8 cellular contexts compared by ENCODE assay signal in genomic region chr12:40107803-40108620, GRCh38. TPM values are rescaled to one million over a fixed set of nuclear protein-coding genes. Genes with fewer than 3 reads are reported as not detected.
DNase-seq lines count a peak whose midpoint lies in the region; ATAC-seq and TF ChIP-seq lines count a peak whose summit lies in the region.

No MANE protein-coding gene starts in this region.

- H3K27ac Mint-ChIP-seq in glutamatergic neuron (ENCODE audit: unreplicated experiment): no peak overlapping the region

- TF ChIP-seq CTCF in glutamatergic neuron (IDR thresholded peaks at IDR 0.05; ENCODE audit: partially characterized antibody, unreplicated experiment) (peak; percentile 60), suprapubic skin (IDR thresholded peaks at IDR 0.05) (no peak)

- H3K36me3 Mint-ChIP-seq in glutamatergic neuron (ENCODE audit: unreplicated experiment): no peaks in the 10 kb centered on the region

- no peak overlapping the region for H3K4me3 Mint-ChIP-seq in glutamatergic neuron (ENCODE audit: unreplicated experiment)

- H3K9me3 Mint-ChIP-seq in glutamatergic neuron (ENCODE audit: unreplicated experiment): peaks cover 11% of the 10 kb centered on the region

- TF ChIP-seq EP300 in suprapubic skin (IDR thresholded peaks at IDR 0.05): no peak

- peaks cover 6% of the 10 kb centered on the region for H3K4me1 Mint-ChIP-seq in glutamatergic neuron (ENCODE audit: low read depth, unreplicated experiment)

- no peaks in the 10 kb centered on the region for H3K9me3 ChIP-seq in suprapubic skin

- intact Hi-C loops in Right ventricle myocardium superior (cut with DNase I) (loop anchor here (2.0 to 5.0 kb wide), 2 partner anchors 97 to 341 kb away; no protein-coding TSS in a partner anchor), left ventricle myocardium superior (cut with micrococcal nuclease) (loop anchor here (1.0 to 5.0 kb wide), 2 partner anchors 97 to 346 kb away; no protein-coding TSS in a partner anchor)

- peaks cover 3% of the 10 kb centered on the region for H3K27me3 ChIP-seq in suprapubic skin

- H3K27ac ChIP-seq in suprapubic skin: no peak overlapping the region

- no peak for ATAC-seq in Right ventricle myocardium superior (ENCODE audit: poor library complexity)
- ATAC-seq in left ventricle myocardium superior: no peak

- DNase-seq in Right ventricle myocardium superior (peak; percentile 29), left ventricle myocardium superior (no peak), glutamatergic neuron (no peak), suprapubic skin (ENCODE audit: low spot score in 2 of 2) (no peak), NCI-H82 (lab: John Stamatoyannopoulos, UW) (no peak), NCI-H446 (lab: John Stamatoyannopoulos, UW) (no peak), NCI-H146 treated with DMSO at 0.1 percent for 48 hours (lab: John Stamatoyannopoulos, UW; ENCODE audit: unreplicated experiment) (no peak)
- peak; percentile 29 to 33 for DNase-seq in activated CD4-positive, alpha-beta T cell treated with anti-CD3 and anti-CD28 coated beads, Interleukin-2, amount 50 U/mL, for 4 hours

- WGBS in suprapubic skin: 80% methylated on average over 29 of the region's 29 CpGs

- H3K4me3 ChIP-seq in suprapubic skin: peak overlapping the region; percentile 75

- H3K4me1 ChIP-seq in suprapubic skin: peaks cover 24% of the 10 kb centered on the region

- H3K36me3 ChIP-seq in suprapubic skin: no peaks in the 10 kb centered on the region

- no peak for TF ChIP-seq POLR2A in suprapubic skin (IDR thresholded peaks at IDR 0.05)

- peaks cover 4% of the 10 kb centered on the region for H3K27me3 Mint-ChIP-seq in glutamatergic neuron (ENCODE audit: unreplicated experiment)

RNA-seq across cellular contexts. Expression of gene SLC2A13, which starts 2.1 kb away (rescaled TPM):
- total RNA-seq in Right ventricle myocardium superior: 6.6 TPM
- total RNA-seq in left ventricle myocardium superior: 6.2 TPM
- 5.2 TPM for total RNA-seq in glutamatergic neuron (ENCODE audit: unreplicated experiment)
- total RNA-seq in suprapubic skin: 10 to 100 TPM; 10.4 to 14.1 (median 13.4) TPM

Comparison
In these comparisons a context has a peak if more than half of its experiments do, and no peak if none do; other contexts are left out.
1. DNase-seq: peak in Right ventricle myocardium superior (single experiment) and activated CD4-positive, alpha-beta T cell treated with anti-CD3 and anti-CD28 coated beads, Interleukin-2, amount 50 U/mL, for 4 hours (2 of 2); none in left ventricle myocardium superior (single experiment), glutamatergic neuron (single experiment), suprapubic skin (0 of 2), NCI-H82 (single experiment), NCI-H446 (0 of 2) and NCI-H146 treated with DMSO at 0.1 percent for 48 hours (single experiment).